In genomic region chr4:114964016-114964415, GRCh38 we compare ENCODE assay signal across 18 cellular contexts.
"Had no signal": no experiment of that assay in that cellular context is flagged by ENCODE, and none has a peak within 500 bp of the region (broad histone marks: within the 10 kb centered on the region; RNA-seq: fewer than 3 reads in every experiment).

No MANE protein-coding gene starts in this region.

- H3K4me1 ChIP-seq: heart left ventricle, parathyroid adenoma, right atrium auricular region, sigmoid colon had no signal

- H3K36me3 ChIP-seq: heart left ventricle, right atrium auricular region, sigmoid colon had no signal

- H3K79me2 ChIP-seq: parathyroid adenoma had no signal

- H3K4me1 Mint-ChIP-seq: naive B cell, nephron had no signal

- H3K4me3 ChIP-seq: heart left ventricle, lung, right atrium auricular region, sigmoid colon, skin epidermis had no signal

- H3K9me3 ChIP-seq: heart left ventricle, right atrium auricular region, sigmoid colon had no signal

- H3K4me3 Mint-ChIP-seq: naive B cell, nephron had no signal

- ATAC-seq: esophagus mucosa, heart left ventricle, left colon, left ventricle myocardium superior had no signal

- H3K27ac Mint-ChIP-seq: naive B cell, nephron had no signal

- H3K27me3 ChIP-seq: heart left ventricle, right atrium auricular region, sigmoid colon had no signal

- DNase-seq: effector memory CD4-positive, alpha-beta T cell; heart left ventricle; hippocampal formation; left colon; left ventricle myocardium superior; mesendoderm; naive B cell; sigmoid colon; stimulated activated CD4-positive, alpha-beta T cell treated with anti-CD3 and anti-CD28 coated beads, Interleukin-12 subunit alpha, Interleukin-12 subunit beta, amount 100 ng/mL, for 4 hours; stimulated activated CD4-positive, alpha-beta T cell treated with anti-CD3 and anti-CD28 coated beads, Interleukin-2, amount 100 ng/mL, for 48 hours; stimulated activated naive CD4-positive, alpha-beta T cell treated with Interleukin-2 at 50 U/mL for 16 hours; trophoblast cell had no signal

- H3K9ac ChIP-seq: parathyroid adenoma had no signal

- H3K36me3 Mint-ChIP-seq: naive B cell had no signal

- H3K27ac ChIP-seq: heart left ventricle, parathyroid adenoma, right atrium auricular region, sigmoid colon, skin epidermis had no signal

- H2AFZ ChIP-seq: parathyroid adenoma had no signal
